ENCODE assay signal across 2 cellular contexts in genomic region chr7:104275900-104276299, GRCh38.
TF ChIP-seq lines count a peak whose summit lies in the region.

No MANE protein-coding gene starts in this region.

TF ChIP-seq in HepG2, 621 proteins besides CTCF, POLR2A, EP300 and RAD21:
- peak; percentile 84 for TF ChIP-seq FOSL2 (CRISPR knock-in tag; IDR thresholded peaks at IDR 0.05)
- peak; percentile 21; the same call in 1 of the 2 replicates for TF ChIP-seq ATF7 (IDR thresholded peaks at IDR 0.05)
- no peak for TF ChIP-seq ATF7 (CRISPR knock-in tag; IDR thresholded peaks at IDR 0.05)
- no peak for TF ChIP-seq PHF5A (CRISPR knock-in tag; IDR thresholded peaks at IDR 0.05; ENCODE audit: low read depth, unreplicated experiment)
- TF ChIP-seq U2AF2 (IDR thresholded peaks at IDR 0.05; ENCODE audit: low read depth, low read length): no peak
- no peak for TF ChIP-seq ZNF616 (CRISPR knock-in tag; IDR thresholded peaks at IDR 0.05; ENCODE audit: low read depth)

TF ChIP-seq in K562, 482 proteins besides CTCF, POLR2A, EP300 and RAD21:
- TF ChIP-seq TRIM24 (IDR thresholded peaks at IDR 0.05) (no peak), ADNP (tag; IDR thresholded peaks at IDR 0.05) (no peak), ATF3 (IDR thresholded peaks at IDR 0.05) (peak; percentile 60), ATF3 (CRISPR knock-in tag; conservative IDR thresholded peaks at IDR 0.05) (no peak), JUN (IDR thresholded peaks at IDR 0.05; ENCODE audit: borderline replicate concordance, low read depth, low read length) (0 out of 2 replicates have a peak, but pooled peaks have one; percentile 27), JUN (CRISPR knock-in tag; IDR thresholded peaks at IDR 0.05; ENCODE audit: borderline replicate concordance) (no peak), HLTF (IDR thresholded peaks at IDR 0.05) (no peak)
